8 cellular contexts compared by ENCODE assay signal in the genomic region with DNA sequence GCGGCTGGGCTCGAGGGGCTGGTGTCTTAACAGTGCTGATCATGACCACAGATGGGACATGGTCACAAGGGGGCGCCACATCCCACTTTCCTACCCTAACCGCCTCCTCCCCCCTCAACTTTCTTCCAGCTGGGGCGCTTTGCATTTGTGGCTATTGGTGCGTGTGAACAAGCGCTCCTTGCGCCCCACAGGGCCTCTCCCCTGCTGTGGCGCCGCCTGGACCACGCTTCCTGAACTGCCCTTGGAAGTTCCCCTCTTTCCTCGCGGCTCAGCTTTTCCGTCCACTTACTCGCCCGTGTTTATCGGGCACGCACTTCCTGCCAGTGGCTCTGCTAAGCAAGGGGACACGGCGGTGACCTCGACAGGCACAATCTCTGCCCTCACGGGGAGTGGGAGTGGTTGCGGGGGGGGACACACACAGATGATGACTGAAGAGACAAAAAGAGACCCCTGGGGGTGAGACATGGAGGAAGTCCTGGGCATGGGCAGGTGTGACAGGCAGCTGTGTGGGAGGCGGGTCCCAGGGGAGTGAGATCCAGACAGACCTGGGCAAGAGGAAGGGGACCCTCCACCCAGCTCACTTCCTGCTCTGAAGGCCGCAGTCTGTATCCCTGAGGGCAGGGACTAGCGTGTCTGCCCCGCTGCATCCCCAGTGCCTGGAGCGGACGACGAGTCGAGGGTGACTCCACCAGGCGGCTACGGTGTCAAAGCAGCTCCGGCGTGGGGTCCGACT. TPM values are rescaled to one million over a fixed set of nuclear protein-coding genes. Genes with fewer than 3 reads are reported as not detected.
DNase-seq lines count a peak whose midpoint lies in the region; ATAC-seq and TF ChIP-seq lines count a peak whose summit lies in the region.

No MANE protein-coding gene starts in this region.

- TF ChIP-seq CTCF in AG09309 (IDR thresholded peaks at IDR 0.05; ENCODE audit: control insufficient read depth, insufficient read depth, low read depth, low read length, missing control alignments): peak; percentile 68
- peak; percentile 61 for TF ChIP-seq CTCF in OCI-LY3 (IDR thresholded peaks at IDR 0.05; ENCODE audit: low read depth, low read length)
- TF ChIP-seq CTCF in fibroblast of mammary gland (conservative IDR thresholded peaks at IDR 0.05; ENCODE audit: control insufficient read depth, insufficient read depth, low read depth, low read length): peak; percentile 53

- DNase-seq in AG09309 (ENCODE audit: low read depth) (peak; percentile 42), fibroblast of mammary gland (ENCODE audit: low read depth) (peak; percentile 74)
- DNase-seq in activated T-cell treated with anti-CD3 and anti-CD28 coated beads, Interleukin-2, amount 50 U/mL, for 4 hours: peak; percentile 63
- DNase-seq in natural killer cell treated with Interleukin-12 subunit alpha and Interleukin-12 subunit beta and Interleukin-15 and Interleukin-18, amount 100 ng/mL, for 72 hours (ENCODE audit: low spot score): peak; percentile 75
- peak; percentile 75 for DNase-seq in stimulated activated naive B cell treated with anti-CD40 and anti-IgM and Interleukin-4, amounts not matched to agents 10 μg/mL and 1 μg/mL and 100 μg/mL, for 72 hours

- peak overlapping the region; percentile 57 for H3K4me3 Mint-ChIP-seq in activated T-cell treated with anti-CD3 and anti-CD28 coated beads, Interleukin-2, amount 50 U/mL, for 4 hours
- peak overlapping the region; percentile 81 for H3K4me3 Mint-ChIP-seq in natural killer cell treated with Interleukin-12 subunit alpha and Interleukin-12 subunit beta and Interleukin-15 and Interleukin-18, amount 100 ng/mL, for 72 hours
- peak overlapping the region; percentile 79 to 81 for H3K4me3 Mint-ChIP-seq in stimulated activated naive B cell treated with anti-CD40 and anti-IgM and Interleukin-4, amounts not matched to agents 10 μg/mL and 1 μg/mL and 100 μg/mL, for 72 hours

- peak overlapping the region; percentile 77 for H3K27ac ChIP-seq in OCI-LY3 (ENCODE audit: low read length)

- peak overlapping the region; percentile 67 for H2AFZ ChIP-seq in OCI-LY3 (ENCODE audit: low read depth, low read length)

- peaks cover 6% of the 10 kb centered on the region; the same call in 1 of the 2 replicates for H4K20me1 ChIP-seq in OCI-LY3 (ENCODE audit: insufficient read depth, low read length)

- H3K9me3 ChIP-seq in OCI-LY3 (ENCODE audit: insufficient read depth, low read length): no peaks in the 10 kb centered on the region

- peaks cover 4% of the 10 kb centered on the region for H3K27me3 Mint-ChIP-seq in activated T-cell treated with anti-CD3 and anti-CD28 coated beads, Interleukin-2, amount 50 U/mL, for 4 hours (ENCODE audit: low read depth)
- H3K27me3 Mint-ChIP-seq in natural killer cell treated with Interleukin-12 subunit alpha and Interleukin-12 subunit beta and Interleukin-15 and Interleukin-18, amount 100 ng/mL, for 72 hours: peaks cover 0 to 5% of the 10 kb centered on the region in 2 donors
- H3K27me3 Mint-ChIP-seq in stimulated activated naive B cell treated with anti-CD40 and anti-IgM and Interleukin-4, amounts not matched to agents 10 μg/mL and 1 μg/mL and 100 μg/mL, for 72 hours: no peaks in the 10 kb centered on the region

- peak overlapping the region in 1 of 2 donors; percentile 71 for H3K27ac Mint-ChIP-seq in natural killer cell treated with Interleukin-12 subunit alpha and Interleukin-12 subunit beta and Interleukin-15 and Interleukin-18, amount 100 ng/mL, for 72 hours
- H3K27ac Mint-ChIP-seq in stimulated activated naive B cell treated with anti-CD40 and anti-IgM and Interleukin-4, amounts not matched to agents 10 μg/mL and 1 μg/mL and 100 μg/mL, for 72 hours: peak overlapping the region; percentile 89

- ATAC-seq in GM19023 (IDR thresholded peaks at IDR 0.05; ENCODE audit: unreplicated experiment): peak; percentile 65
- peak; percentile 65 for ATAC-seq in HG03521 (IDR thresholded peaks at IDR 0.05; ENCODE audit: unreplicated experiment)
- peak; percentile 70 to 71 for ATAC-seq in activated T-cell treated with anti-CD3 and anti-CD28 coated beads, Interleukin-2, amount 50 U/mL, for 4 hours
- peak; percentile 75 to 82 for ATAC-seq in natural killer cell treated with Interleukin-12 subunit alpha and Interleukin-12 subunit beta and Interleukin-15 and Interleukin-18, amount 100 ng/mL, for 72 hours
- peak; percentile 79 to 82 for ATAC-seq in stimulated activated naive B cell treated with anti-CD40 and anti-IgM and Interleukin-4, amounts not matched to agents 10 μg/mL and 1 μg/mL and 100 μg/mL, for 72 hours (replicated peaks)

- H3K36me3 Mint-ChIP-seq in activated T-cell treated with anti-CD3 and anti-CD28 coated beads, Interleukin-2, amount 50 U/mL, for 4 hours (ENCODE audit: insufficient read depth): no peaks in the 10 kb centered on the region
- no peaks in the 10 kb centered on the region for H3K36me3 Mint-ChIP-seq in natural killer cell treated with Interleukin-12 subunit alpha and Interleukin-12 subunit beta and Interleukin-15 and Interleukin-18, amount 100 ng/mL, for 72 hours
- peaks cover 8 to 9% of the 10 kb centered on the region in 2 donors for H3K36me3 Mint-ChIP-seq in stimulated activated naive B cell treated with anti-CD40 and anti-IgM and Interleukin-4, amounts not matched to agents 10 μg/mL and 1 μg/mL and 100 μg/mL, for 72 hours

- peak overlapping the region; percentile 99 for H3K4me2 ChIP-seq in OCI-LY3 (ENCODE audit: low read length)

- peak overlapping the region; percentile 43 for H3K4me3 ChIP-seq in AG09309 (ENCODE audit: control insufficient read depth, low read depth, low read length)
- H3K4me3 ChIP-seq in OCI-LY3 (ENCODE audit: low read length): peak overlapping the region; percentile 78
- peak overlapping the region; percentile 27 for H3K4me3 ChIP-seq in fibroblast of mammary gland (ENCODE audit: control insufficient read depth, low read depth, low read length)

- peaks cover 2% of the 10 kb centered on the region; the same call in 1 of the 2 replicates for H3K79me2 ChIP-seq in OCI-LY3 (ENCODE audit: low read length)

- peaks cover 33% of the 10 kb centered on the region for H3K4me1 ChIP-seq in OCI-LY3 (ENCODE audit: low read length)

- H3K9ac ChIP-seq in OCI-LY3 (ENCODE audit: low read length): peak overlapping the region; percentile 86

- H3K4me1 Mint-ChIP-seq in activated T-cell treated with anti-CD3 and anti-CD28 coated beads, Interleukin-2, amount 50 U/mL, for 4 hours (ENCODE audit: low read depth): peaks cover 10% of the 10 kb centered on the region
- peaks cover 11 to 13% of the 10 kb centered on the region in 2 donors for H3K4me1 Mint-ChIP-seq in natural killer cell treated with Interleukin-12 subunit alpha and Interleukin-12 subunit beta and Interleukin-15 and Interleukin-18, amount 100 ng/mL, for 72 hours (ENCODE audit: low read depth in 2 of 2)
- H3K4me1 Mint-ChIP-seq in stimulated activated naive B cell treated with anti-CD40 and anti-IgM and Interleukin-4, amounts not matched to agents 10 μg/mL and 1 μg/mL and 100 μg/mL, for 72 hours: peaks cover 18 to 23% of the 10 kb centered on the region in 2 donors

- H3K36me3 ChIP-seq in OCI-LY3 (replicated peaks; ENCODE audit: low read depth, low read length): peaks cover 5% of the 10 kb centered on the region

- no peaks in the 10 kb centered on the region for H3K27me3 ChIP-seq in OCI-LY3 (ENCODE audit: low read depth, low read length)

- H3K9me3 Mint-ChIP-seq in activated T-cell treated with anti-CD3 and anti-CD28 coated beads, Interleukin-2, amount 50 U/mL, for 4 hours: no peaks in the 10 kb centered on the region
- H3K9me3 Mint-ChIP-seq in natural killer cell treated with Interleukin-12 subunit alpha and Interleukin-12 subunit beta and Interleukin-15 and Interleukin-18, amount 100 ng/mL, for 72 hours: no peaks in the 10 kb centered on the region
- H3K9me3 Mint-ChIP-seq in stimulated activated naive B cell treated with anti-CD40 and anti-IgM and Interleukin-4, amounts not matched to agents 10 μg/mL and 1 μg/mL and 100 μg/mL, for 72 hours: no peaks in the 10 kb centered on the region

RNA-seq across cellular contexts. Expression of a gene that starts 40.3 kb away (rescaled TPM):
- total RNA-seq in activated T-cell treated with anti-CD3 and anti-CD28 coated beads, Interleukin-2, amount 50 U/mL, for 4 hours: 10 to 100 TPM; 41.5 to 45.8 (median 42.2) TPM
- 10 to 100 TPM; 39.2 to 60.6 TPM for total RNA-seq in natural killer cell treated with Interleukin-12 subunit alpha and Interleukin-12 subunit beta and Interleukin-15 and Interleukin-18, amount 100 ng/mL, for 72 hours

Comparison
In these comparisons a context has a peak if more than half of its experiments do, and no peak if none do; other contexts are left out.
1. Peak in every context shown above with its lines: DNase-seq, ATAC-seq, H3K4me3 ChIP-seq and H3K27ac ChIP-seq.
2. H3K4me3 ChIP-seq: peak in every context shown above with its lines; median percentile 78 in OCI-LY3; 43 in AG09309; 27 in fibroblast of mammary gland.